In the genomic region with DNA sequence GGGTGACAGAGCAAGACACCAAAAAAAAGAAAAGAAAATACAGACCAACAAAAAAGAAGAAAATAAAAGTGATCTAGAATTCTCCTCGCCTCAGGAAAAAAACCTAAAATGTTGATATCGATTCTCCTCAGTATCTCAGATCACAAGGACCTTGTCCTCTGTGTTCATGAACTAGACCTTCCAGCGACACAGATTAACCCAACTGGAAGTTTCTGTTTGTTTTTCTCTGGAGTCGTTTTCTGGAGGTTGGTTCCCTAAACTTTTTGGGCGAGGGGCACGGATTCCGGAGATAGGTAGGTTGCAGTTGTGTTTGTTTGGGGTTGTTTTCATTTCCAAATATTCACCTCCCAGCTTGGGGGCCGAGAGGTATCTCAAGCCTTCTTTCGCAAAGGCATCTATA, we compare ENCODE assay signal across 8 cellular contexts. TPM values are rescaled to one million over a fixed set of nuclear protein-coding genes. Genes with fewer than 3 reads are reported as not detected.
DNase-seq lines count a peak whose midpoint lies in the region; ATAC-seq and TF ChIP-seq lines count a peak whose summit lies in the region.

No MANE protein-coding gene starts in this region.

- peaks cover 7% of the 10 kb centered on the region for H3K27me3 Mint-ChIP-seq in activated CD4-positive, alpha-beta T cell treated with anti-CD3 and anti-CD28 coated beads, Interleukin-2, amount 10 ng/mL, durations not matched to agents 24 days and 14 days
- no peaks in the 10 kb centered on the region for H3K27me3 Mint-ChIP-seq in activated naive CD8-positive, alpha-beta T cell treated with anti-CD3 and anti-CD28 coated beads, Interleukin-2, amount 50 U/mL, for 24 hours

- H3K4me3 ChIP-seq in right lobe of liver = peak overlapping the region; percentile 80 to 87 (median 84)
- peak overlapping the region in 1 of 3 donors; percentile 73 for H3K4me3 ChIP-seq in thyroid gland (replicated peaks in 1 of 3)

- H3K27me3 ChIP-seq in right lobe of liver (no peaks in the 10 kb centered on the region), thyroid gland (no peaks in the 10 kb centered on the region)

- peak overlapping the region; percentile 98 for H3K4me3 Mint-ChIP-seq in activated CD4-positive, alpha-beta T cell treated with anti-CD3 and anti-CD28 coated beads, Interleukin-2, amount 10 ng/mL, durations not matched to agents 24 days and 14 days
- peak overlapping the region; percentile 96 for H3K4me3 Mint-ChIP-seq in activated naive CD8-positive, alpha-beta T cell treated with anti-CD3 and anti-CD28 coated beads, Interleukin-2, amount 50 U/mL, for 24 hours

- 6% methylated on average over 9 of the region's 9 CpGs for WGBS in right lobe of liver (ENCODE audit: insufficient coverage, low coverage, low lambda C conversion rate, missing lambda C conversion rate)
- WGBS in thyroid gland, 2 donors = 27 to 29% methylated on average over 9 of the region's 9 CpGs

- peak overlapping the region; percentile 80 to 97 (median 94) for H3K27ac ChIP-seq in right lobe of liver
- H3K27ac ChIP-seq in thyroid gland = peak overlapping the region in 2 of 3 donors; percentile 7 to 17

- H3K36me3 ChIP-seq in right lobe of liver (peaks cover 0 to 18% (median 2%) of the 10 kb centered on the region in 4 donors), thyroid gland (peaks cover 0 to 5% of the 10 kb centered on the region in 2 donors)

- no peaks in the 10 kb centered on the region for H3K9me3 ChIP-seq in right lobe of liver
- no peaks in the 10 kb centered on the region for H3K9me3 ChIP-seq in thyroid gland

- ATAC-seq in activated naive CD8-positive, alpha-beta T cell treated with anti-CD3 and anti-CD28 coated beads, Interleukin-2, amount 50 U/mL, for 24 hours = no peak
- peak; percentile 66 to 81 (median 76) for ATAC-seq in right lobe of liver

- DNase-seq in activated CD4-positive, alpha-beta T cell treated with anti-CD3 and anti-CD28 coated beads, Interleukin-2, amount 10 ng/mL, durations not matched to agents 24 days and 14 days = no peak
- no peak for DNase-seq in activated CD4-positive, alpha-beta T cell treated with anti-CD3 and anti-CD28 coated beads for 48 hours
- no peak for DNase-seq in activated naive CD8-positive, alpha-beta T cell treated with anti-CD3 and anti-CD28 coated beads, Interleukin-2, amount 50 U/mL, for 24 hours
- no peak for DNase-seq in right lobe of liver
- DNase-seq in thyroid gland = no peak
- DNase-seq in SIG-M5 (lab: John Stamatoyannopoulos, UW) = no peak
- no peak for DNase-seq in Ammon's horn (ENCODE audit: low spot score)
- no peak for DNase-seq in H4 (ENCODE audit: low spot score)

- H3K4me1 ChIP-seq in right lobe of liver (peaks cover 0 to 16% (median 4%) of the 10 kb centered on the region in 4 donors), thyroid gland (peaks cover 13 to 19% of the 10 kb centered on the region in 2 donors)

- H3K4me1 Mint-ChIP-seq in activated CD4-positive, alpha-beta T cell treated with anti-CD3 and anti-CD28 coated beads, Interleukin-2, amount 10 ng/mL, durations not matched to agents 24 days and 14 days = peaks cover 17% of the 10 kb centered on the region
- H3K4me1 Mint-ChIP-seq in activated naive CD8-positive, alpha-beta T cell treated with anti-CD3 and anti-CD28 coated beads, Interleukin-2, amount 50 U/mL, for 24 hours = peaks cover 23% of the 10 kb centered on the region

- H3K9me3 Mint-ChIP-seq in activated CD4-positive, alpha-beta T cell treated with anti-CD3 and anti-CD28 coated beads, Interleukin-2, amount 10 ng/mL, durations not matched to agents 24 days and 14 days = peaks cover 7% of the 10 kb centered on the region
- no peaks in the 10 kb centered on the region for H3K9me3 Mint-ChIP-seq in activated naive CD8-positive, alpha-beta T cell treated with anti-CD3 and anti-CD28 coated beads, Interleukin-2, amount 50 U/mL, for 24 hours

- peaks cover 28% of the 10 kb centered on the region for H3K36me3 Mint-ChIP-seq in activated CD4-positive, alpha-beta T cell treated with anti-CD3 and anti-CD28 coated beads, Interleukin-2, amount 10 ng/mL, durations not matched to agents 24 days and 14 days (ENCODE audit: low read depth)
- H3K36me3 Mint-ChIP-seq in activated naive CD8-positive, alpha-beta T cell treated with anti-CD3 and anti-CD28 coated beads, Interleukin-2, amount 50 U/mL, for 24 hours (ENCODE audit: low read depth) = peaks cover 23% of the 10 kb centered on the region

- no peak overlapping the region for H3K27ac Mint-ChIP-seq in activated CD4-positive, alpha-beta T cell treated with anti-CD3 and anti-CD28 coated beads, Interleukin-2, amount 10 ng/mL, durations not matched to agents 24 days and 14 days
- H3K27ac Mint-ChIP-seq in activated naive CD8-positive, alpha-beta T cell treated with anti-CD3 and anti-CD28 coated beads, Interleukin-2, amount 50 U/mL, for 24 hours = no peak overlapping the region

- intact Hi-C loops in activated CD4-positive, alpha-beta T cell treated with anti-CD3 and anti-CD28 coated beads, Interleukin-2, amount 10 ng/mL, durations not matched to agents 24 days and 14 days (cut with micrococcal nuclease) = loop anchor here (1.0 to 5.0 kb wide), 5 partner anchors 19 to 361 kb away; a partner anchor contains a TSS
- intact Hi-C loops in right lobe of liver (cut with DNase I) (no loop called here), thyroid gland (cut with DNase I) (no loop called here)

- TF ChIP-seq CTCF in right lobe of liver (IDR thresholded peaks at IDR 0.05) (no peak), thyroid gland (IDR thresholded peaks at IDR 0.05) (no peak)

- TF ChIP-seq POLR2A in right lobe of liver (IDR thresholded peaks at IDR 0.05) (no peak), thyroid gland (IDR thresholded peaks at IDR 0.05) (no peak)

RNA-seq across cellular contexts. Expression of a gene that starts 0.6 kb away (rescaled TPM):
- total RNA-seq in activated CD4-positive, alpha-beta T cell treated with anti-CD3 and anti-CD28 coated beads, Interleukin-2, amount 10 ng/mL, durations not matched to agents 24 days and 14 days = 82.9 and 84.4 TPM in 2 replicates
- 1 to 10 TPM; 4.6 to 9.9 (median 8.5) TPM for total RNA-seq in right lobe of liver
- total RNA-seq in thyroid gland = 10 to 100 TPM; 15.4 to 18.8 (median 17.2) TPM
- 45.0 and 49.2 TPM in 2 replicates for total RNA-seq in H4 (2014; rRNA removed; shearing (Covaris generic))

RNA-seq across cellular contexts. Expression of a gene that starts 45.0 kb away (rescaled TPM):
- total RNA-seq in activated CD4-positive, alpha-beta T cell treated with anti-CD3 and anti-CD28 coated beads, Interleukin-2, amount 10 ng/mL, durations not matched to agents 24 days and 14 days = 129 and 133 TPM in 2 replicates
- total RNA-seq in right lobe of liver = 10 to 100 TPM; 27.5 to 73.9 (median 49.0) TPM
- total RNA-seq in thyroid gland = 10 to 100 TPM; 64.6 to 97.0 (median 86.0) TPM
- total RNA-seq in H4 (2014; rRNA removed; shearing (Covaris generic)) = 138 and 178 TPM in 2 replicates

RNA-seq across cellular contexts. Expression of a gene that starts 47.2 kb away (rescaled TPM):
- total RNA-seq in activated CD4-positive, alpha-beta T cell treated with anti-CD3 and anti-CD28 coated beads, Interleukin-2, amount 10 ng/mL, durations not matched to agents 24 days and 14 days = 0.02 and 0.05 TPM in 2 replicates
- total RNA-seq in right lobe of liver (under 1 TPM in 4 of 6 experiments, not detected in 2; 0.02 to 0.07 (median 0.02) TPM), thyroid gland (10 to 100 TPM in 1 of 4 donors, 1 to 10 TPM in 3; 1.2 to 11.0 (median 2.2) TPM)
- 0.06 TPM in 1 of 2 replicates, not detected in the other for total RNA-seq in H4 (2014; rRNA removed; shearing (Covaris generic))
